Comparison of ENCODE assay signal across 20 cellular contexts in genomic region chr1:57316291-57316690, GRCh38.
DNase-seq lines count a peak whose midpoint lies in the region; TF ChIP-seq lines count a peak whose summit lies in the region.
"Had no signal": no experiment of that assay in that cellular context is flagged by ENCODE, and none has a peak within 500 bp of the region (broad histone marks: within the 10 kb centered on the region; RNA-seq: fewer than 3 reads in every experiment).

No MANE protein-coding gene starts in this region.

- DNase-seq in G401 (ENCODE audit: low spot score) (peak; percentile 95), cerebellar cortex (ENCODE audit: low spot score) (peak; percentile 94), cerebellum (ENCODE audit: low spot score) (peak; percentile 80), ovary (no peak), GM19240 (ENCODE audit: insufficient read length, low spot score) (no peak)
- DNase-seq: 8988T; ACHN; BE2C; CD4-positive, alpha-beta memory T cell; CD4-positive, CD25-positive, alpha-beta regulatory T cell; CD8-positive, alpha-beta memory T cell; COR-L47; DMS 273 treated with DMSO at 0.1 percent for 48 hours; DMS153; DMS53; DMS79; DND-41; EL; GF-D8 had no signal

- TF ChIP-seq CTCF in ovary (IDR thresholded peaks at IDR 0.05): no peak

- H3K27me3 ChIP-seq in ovary: no peaks in the 10 kb centered on the region
- H3K27me3 ChIP-seq: BE2C, BLaER1 had no signal

- H3K27ac ChIP-seq in ovary: no peak overlapping the region
- H3K27ac ChIP-seq: BLaER1 had no signal

- H3K4me1 ChIP-seq in ovary (ENCODE audit: insufficient read depth): no peaks in the 10 kb centered on the region
- H3K4me1 ChIP-seq: BE2C had no signal

- H3K9me3 ChIP-seq in ovary: no peaks in the 10 kb centered on the region
- H3K9me3 ChIP-seq: BE2C, BLaER1 had no signal

- intact Hi-C loops in ovary (cut with DNase I): no loop called here

- no peaks in the 10 kb centered on the region for H3K36me3 ChIP-seq in ovary
- H3K36me3 ChIP-seq: BE2C, BLaER1 had no signal

- no peak overlapping the region for H3K4me3 ChIP-seq in ovary
- H3K4me3 ChIP-seq: BLaER1 had no signal

- in situ Hi-C loops in G401 (cut with HindIII; ENCODE audit: low sequenced_read_pairs): no loop called here

- WGBS in ovary, 3 donors: 86 to 90% (median 86%) methylated on average over 3 of the region's 3 CpGs

- TF ChIP-seq POLR2A in ovary (IDR thresholded peaks at IDR 0.05): no peak

- no peak for TF ChIP-seq EP300 in ovary (IDR thresholded peaks at IDR 0.05)

Comparison
In these comparisons a context has a peak if more than half of its experiments do, and no peak if none do; other contexts are left out.
1. DNase-seq: peak in G401 (single experiment), cerebellar cortex (single experiment) and cerebellum (single experiment); none in ovary (0 of 5) and GM19240 (single experiment).